Comparison of ENCODE assay signal across 1 cellular context in the genomic region with DNA sequence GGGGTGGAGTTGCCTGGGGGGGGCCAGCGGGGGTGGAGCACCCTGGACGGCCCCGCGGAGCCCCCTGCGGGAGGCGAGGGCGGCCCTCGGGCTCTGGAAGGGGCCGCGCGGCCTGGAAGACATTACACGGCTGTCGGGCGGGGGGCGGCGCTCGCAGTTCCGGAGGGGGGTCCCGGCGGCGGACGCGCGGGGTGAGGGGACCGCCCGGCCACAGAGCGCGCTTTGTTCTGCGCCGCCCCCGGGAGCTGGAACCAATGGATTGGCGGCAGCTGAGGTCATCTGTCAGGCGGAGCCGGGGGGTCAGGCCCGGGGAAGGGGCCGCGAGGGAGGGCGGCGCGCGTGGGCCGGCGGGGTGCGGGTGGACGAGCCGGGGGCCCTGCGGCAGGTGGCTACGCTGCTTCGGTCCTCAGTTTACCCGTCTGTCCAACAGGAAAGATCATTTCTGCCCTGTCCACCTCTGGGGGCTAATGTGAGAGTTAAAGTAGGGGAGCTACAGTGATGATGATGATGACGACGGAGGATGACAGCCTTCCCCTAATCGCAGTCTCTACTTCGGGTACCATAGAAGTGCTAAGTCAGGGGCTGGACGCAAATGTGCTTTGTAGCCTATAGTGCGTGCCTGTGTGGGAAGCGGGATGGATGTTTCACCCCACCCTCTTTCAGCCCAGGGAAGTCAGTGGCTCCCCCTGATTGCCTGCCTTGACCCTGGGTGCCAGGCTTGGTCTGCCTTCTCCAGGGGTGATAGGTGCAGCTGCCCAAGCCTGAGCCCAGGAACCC.
TF ChIP-seq lines count a peak whose summit lies in the region.

No MANE protein-coding gene starts in this region.

TF ChIP-seq in HepG2, 621 proteins besides CTCF, POLR2A, EP300 and RAD21 (continued from another document and continues in another):
- TF ChIP-seq, protein P1, sequence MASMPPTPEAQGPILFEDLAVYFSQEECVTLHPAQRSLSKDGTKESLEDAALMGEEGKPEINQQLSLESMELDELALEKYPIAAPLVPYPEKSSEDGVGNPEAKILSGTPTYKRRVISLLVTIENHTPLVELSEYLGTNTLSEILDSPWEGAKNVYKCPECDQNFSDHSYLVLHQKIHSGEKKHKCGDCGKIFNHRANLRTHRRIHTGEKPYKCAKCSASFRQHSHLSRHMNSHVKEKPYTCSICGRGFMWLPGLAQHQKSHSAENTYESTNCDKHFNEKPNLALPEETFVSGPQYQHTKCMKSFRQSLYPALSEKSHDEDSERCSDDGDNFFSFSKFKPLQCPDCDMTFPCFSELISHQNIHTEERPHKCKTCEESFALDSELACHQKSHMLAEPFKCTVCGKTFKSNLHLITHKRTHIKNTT (CRISPR knock-in tag; IDR thresholded peaks at IDR 0.05) = no peak
- TF ChIP-seq ZBTB44 (CRISPR knock-in tag; IDR thresholded peaks at IDR 0.05) (no peak), DRAP1 (CRISPR knock-in tag; IDR thresholded peaks at IDR 0.05) (peak; percentile 52; the same call in 1 of the 2 replicates), ZNF354B (CRISPR knock-in tag; IDR thresholded peaks at IDR 0.05) (peak; percentile 56; the same call in 1 of the 2 replicates), ZNF777 (CRISPR knock-in tag; IDR thresholded peaks at IDR 0.05) (peak; percentile 55; the same call in 1 of the 2 replicates), TERF1 (CRISPR knock-in tag; IDR thresholded peaks at IDR 0.05) (no peak), ZNF687 (CRISPR knock-in tag; IDR thresholded peaks at IDR 0.05) (peak; percentile 86), ZNF235 (CRISPR knock-in tag; IDR thresholded peaks at IDR 0.05; ENCODE audit: borderline replicate concordance) (peak; percentile 82; the same call in 1 of the 2 replicates), ETV5 (CRISPR knock-in tag; IDR thresholded peaks at IDR 0.05; ENCODE audit: borderline replicate concordance) (peak; percentile 95), ZNF558 (CRISPR knock-in tag; IDR thresholded peaks at IDR 0.05; ENCODE audit: borderline replicate concordance) (no peak; the same call in 1 of the 2 replicates), SRSF4 (IDR thresholded peaks at IDR 0.05; ENCODE audit: low read depth, low read length, poor library complexity, severe bottlenecking) (no peak), MXD4 (CRISPR knock-in tag; IDR thresholded peaks at IDR 0.05) (no peak; the same call in 1 of the 2 replicates), ZFY (CRISPR knock-in tag; IDR thresholded peaks at IDR 0.05) (peak; percentile 51), ATF6 (CRISPR knock-in tag; conservative IDR thresholded peaks at IDR 0.05) (no peak), DPF2 (CRISPR knock-in tag; IDR thresholded peaks at IDR 0.05; ENCODE audit: borderline replicate concordance, low read depth) (0 out of 2 replicates have a peak, but pooled peaks have one; percentile 52), FOXC1 (CRISPR knock-in tag; IDR thresholded peaks at IDR 0.05; ENCODE audit: borderline replicate concordance) (no peak), PHF5A (CRISPR knock-in tag; IDR thresholded peaks at IDR 0.05; ENCODE audit: low read depth, unreplicated experiment) (no peak), CHD2 (IDR thresholded peaks at IDR 0.05; ENCODE audit: low read depth, low read length) (no peak), FIP1L1 (IDR thresholded peaks at IDR 0.05; ENCODE audit: borderline replicate concordance, insufficient read depth, low read depth, low read length) (no peak), ZNF724P (CRISPR knock-in tag; IDR thresholded peaks at IDR 0.05; ENCODE audit: borderline replicate concordance) (peak; percentile 49; the same call in 1 of the 2 replicates), ZNF780A (CRISPR knock-in tag; IDR thresholded peaks at IDR 0.05) (no peak), ZBTB2 (CRISPR knock-in tag; IDR thresholded peaks at IDR 0.05; ENCODE audit: low read depth) (peak; percentile 57; the same call in 1 of the 2 replicates)
- TF ChIP-seq, protein P2, sequence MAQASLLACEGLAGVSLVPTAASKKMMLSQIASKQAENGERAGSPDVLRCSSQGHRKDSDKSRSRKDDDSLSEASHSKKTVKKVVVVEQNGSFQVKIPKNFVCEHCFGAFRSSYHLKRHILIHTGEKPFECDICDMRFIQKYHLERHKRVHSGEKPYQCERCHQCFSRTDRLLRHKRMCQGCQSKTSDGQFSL (CRISPR knock-in tag; IDR thresholded peaks at IDR 0.05) = peak; percentile 93
- TF ChIP-seq, protein P3, sequence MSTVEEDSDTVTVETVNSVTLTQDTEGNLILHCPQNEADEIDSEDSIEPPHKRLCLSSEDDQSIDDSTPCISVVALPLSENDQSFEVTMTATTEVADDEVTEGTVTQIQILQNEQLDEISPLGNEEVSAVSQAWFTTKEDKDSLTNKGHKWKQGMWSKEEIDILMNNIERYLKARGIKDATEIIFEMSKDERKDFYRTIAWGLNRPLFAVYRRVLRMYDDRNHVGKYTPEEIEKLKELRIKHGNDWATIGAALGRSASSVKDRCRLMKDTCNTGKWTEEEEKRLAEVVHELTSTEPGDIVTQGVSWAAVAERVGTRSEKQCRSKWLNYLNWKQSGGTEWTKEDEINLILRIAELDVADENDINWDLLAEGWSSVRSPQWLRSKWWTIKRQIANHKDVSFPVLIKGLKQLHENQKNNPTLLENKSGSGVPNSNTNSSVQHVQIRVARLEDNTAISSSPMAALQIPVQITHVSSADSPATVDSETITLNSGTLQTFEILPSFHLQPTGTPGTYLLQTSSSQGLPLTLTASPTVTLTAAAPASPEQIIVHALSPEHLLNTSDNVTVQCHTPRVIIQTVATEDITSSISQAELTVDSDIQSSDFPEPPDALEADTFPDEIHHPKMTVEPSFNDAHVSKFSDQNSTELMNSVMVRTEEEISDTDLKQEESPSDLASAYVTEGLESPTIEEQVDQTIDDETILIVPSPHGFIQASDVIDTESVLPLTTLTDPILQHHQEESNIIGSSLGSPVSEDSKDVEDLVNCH (CRISPR knock-in tag; IDR thresholded peaks at IDR 0.05) = no peak
- TF ChIP-seq, protein P4, sequence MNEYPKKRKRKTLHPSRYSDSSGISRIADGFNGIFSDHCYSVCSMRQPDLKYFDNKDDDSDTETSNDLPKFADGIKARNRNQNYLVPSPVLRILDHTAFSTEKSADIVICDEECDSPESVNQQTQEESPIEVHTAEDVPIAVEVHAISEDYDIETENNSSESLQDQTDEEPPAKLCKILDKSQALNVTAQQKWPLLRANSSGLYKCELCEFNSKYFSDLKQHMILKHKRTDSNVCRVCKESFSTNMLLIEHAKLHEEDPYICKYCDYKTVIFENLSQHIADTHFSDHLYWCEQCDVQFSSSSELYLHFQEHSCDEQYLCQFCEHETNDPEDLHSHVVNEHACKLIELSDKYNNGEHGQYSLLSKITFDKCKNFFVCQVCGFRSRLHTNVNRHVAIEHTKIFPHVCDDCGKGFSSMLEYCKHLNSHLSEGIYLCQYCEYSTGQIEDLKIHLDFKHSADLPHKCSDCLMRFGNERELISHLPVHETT (CRISPR knock-in tag; conservative IDR thresholded peaks at IDR 0.05) = peak; percentile 75; the same call in 1 of the 2 replicates
- TF ChIP-seq, protein P5, sequence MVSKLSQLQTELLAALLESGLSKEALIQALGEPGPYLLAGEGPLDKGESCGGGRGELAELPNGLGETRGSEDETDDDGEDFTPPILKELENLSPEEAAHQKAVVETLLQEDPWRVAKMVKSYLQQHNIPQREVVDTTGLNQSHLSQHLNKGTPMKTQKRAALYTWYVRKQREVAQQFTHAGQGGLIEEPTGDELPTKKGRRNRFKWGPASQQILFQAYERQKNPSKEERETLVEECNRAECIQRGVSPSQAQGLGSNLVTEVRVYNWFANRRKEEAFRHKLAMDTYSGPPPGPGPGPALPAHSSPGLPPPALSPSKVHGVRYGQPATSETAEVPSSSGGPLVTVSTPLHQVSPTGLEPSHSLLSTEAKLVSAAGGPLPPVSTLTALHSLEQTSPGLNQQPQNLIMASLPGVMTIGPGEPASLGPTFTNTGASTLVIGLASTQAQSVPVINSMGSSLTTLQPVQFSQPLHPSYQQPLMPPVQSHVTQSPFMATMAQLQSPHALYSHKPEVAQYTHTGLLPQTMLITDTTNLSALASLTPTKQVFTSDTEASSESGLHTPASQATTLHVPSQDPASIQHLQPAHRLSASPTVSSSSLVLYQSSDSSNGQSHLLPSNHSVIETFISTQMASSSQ (IDR thresholded peaks at IDR 0.05; ENCODE audit: low read depth) = no peak
- TF ChIP-seq, protein P5 (CRISPR knock-in tag; IDR thresholded peaks at IDR 0.05; ENCODE audit: borderline replicate concordance) = peak; percentile 44; the same call in 1 of the 2 replicates
